ENCODE assay signal across 11 cellular contexts in the genomic region with DNA sequence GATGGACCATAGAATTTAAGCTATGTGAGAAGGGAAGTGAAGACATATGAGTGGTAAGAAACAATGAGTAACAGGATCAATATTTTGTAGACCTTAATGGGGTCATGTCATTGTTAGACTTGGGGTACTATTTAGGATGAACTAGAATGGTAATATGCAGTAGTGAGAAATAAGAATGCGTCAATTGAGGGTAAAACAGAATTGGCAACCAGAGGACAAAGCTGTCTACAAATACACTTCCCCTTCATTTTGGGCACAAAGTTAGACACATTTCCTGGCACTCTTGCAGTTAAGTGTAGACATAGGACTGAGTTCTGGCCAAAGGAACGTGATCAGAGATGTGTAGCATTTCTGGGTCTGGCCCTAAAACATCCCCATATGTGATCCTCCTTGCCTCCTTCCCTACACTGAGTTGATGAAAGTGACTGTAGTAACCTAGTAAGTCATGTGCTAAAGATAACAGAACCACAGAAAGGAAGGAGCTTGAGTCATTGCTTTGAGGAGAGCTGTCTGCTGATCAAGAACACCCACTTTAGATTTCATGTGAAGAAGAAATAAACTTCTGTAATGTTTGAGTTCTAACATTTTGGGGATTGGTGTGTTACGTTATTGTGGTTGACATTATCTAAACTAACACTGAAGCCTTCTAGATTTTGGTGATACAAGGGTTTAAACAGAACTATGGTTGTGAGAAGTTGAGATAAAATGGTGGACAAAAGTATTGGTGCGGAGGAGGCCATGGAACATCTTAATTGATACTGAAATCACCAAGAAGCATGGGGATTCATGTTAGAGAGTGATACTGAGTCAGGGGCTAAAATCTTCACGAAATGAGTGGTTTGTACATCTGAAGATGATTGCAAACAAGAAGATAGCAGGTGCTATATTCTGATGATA. TPM values are rescaled to one million over a fixed set of nuclear protein-coding genes. Genes with fewer than 3 reads are reported as not detected.
DNase-seq lines count a peak whose midpoint lies in the region; ATAC-seq and TF ChIP-seq lines count a peak whose summit lies in the region.
"Had no signal": no experiment of that assay in that cellular context is flagged by ENCODE, and none has a peak within 500 bp of the region (broad histone marks: within the 10 kb centered on the region; RNA-seq: fewer than 3 reads in every experiment).

No MANE protein-coding gene starts in this region.

- no peaks in the 10 kb centered on the region for H3K9me3 Mint-ChIP-seq in activated CD8-positive, alpha-beta memory T cell treated with anti-CD3 and anti-CD28 coated beads, Interleukin-2, amount 10 ng/mL, durations not matched to agents 7 days and 5 days (ENCODE audit: low read depth)

- CTCF ChIA-PET in activated CD8-positive, alpha-beta memory T cell treated with anti-CD3 and anti-CD28 coated beads, Interleukin-2, amount 10 ng/mL, durations not matched to agents 7 days and 5 days (lab: Charles Lee), result interaction anchor here (0.6 to 2.1 kb wide), 4 partner anchors 11 to 42 kb away, joined by 3 to 7 read pairs (median 4); no protein-coding TSS in a partner anchor

- TF ChIP-seq POLR2A in NB4 (IDR thresholded peaks at IDR 0.05; ENCODE audit: extremely low read depth, insufficient read length), result no peak

- H3K27ac Mint-ChIP-seq in activated CD8-positive, alpha-beta memory T cell treated with anti-CD3 and anti-CD28 coated beads, Interleukin-2, amount 10 ng/mL, durations not matched to agents 7 days and 5 days, result no peak overlapping the region

- H3K4me3 ChIP-seq in NB4 (ENCODE audit: low read depth, low read length), result no peak overlapping the region
- H3K4me3 ChIP-seq in epithelial cell of esophagus (ENCODE audit: low read length), result no peak overlapping the region
- H3K4me3 ChIP-seq: uterus had no signal

- intact Hi-C loops in sciatic nerve (cut with DNase I), result no loop called here

- no peaks in the 10 kb centered on the region for H3K27me3 Mint-ChIP-seq in activated CD8-positive, alpha-beta memory T cell treated with anti-CD3 and anti-CD28 coated beads, Interleukin-2, amount 10 ng/mL, durations not matched to agents 7 days and 5 days

- ATAC-seq in activated CD8-positive, alpha-beta memory T cell treated with anti-CD3 and anti-CD28 coated beads, Interleukin-2, amount 10 ng/mL, durations not matched to agents 7 days and 5 days, result peak; percentile 91
- ATAC-seq in sciatic nerve (peak; percentile 48), HG03097 (IDR thresholded peaks at IDR 0.05; ENCODE audit: low FRiP score, unreplicated experiment) (no peak)
- ATAC-seq: SK-N-SH treated with all-trans-retinoic acid at 6 μM for 48 hours had no signal

- no peaks in the 10 kb centered on the region for H3K4me1 Mint-ChIP-seq in activated CD8-positive, alpha-beta memory T cell treated with anti-CD3 and anti-CD28 coated beads, Interleukin-2, amount 10 ng/mL, durations not matched to agents 7 days and 5 days

- no peak for DNase-seq in activated CD8-positive, alpha-beta memory T cell treated with anti-CD3 and anti-CD28 coated beads, Interleukin-2, amount 10 ng/mL, durations not matched to agents 7 days and 5 days
- no peak for DNase-seq in activated CD8-positive, alpha-beta memory T cell treated with anti-CD3 and anti-CD28 coated beads for 24 hours
- DNase-seq in NB4 (ENCODE audit: low read depth) (peak; percentile 11), epithelial cell of esophagus (ENCODE audit: low read depth) (peak; percentile 32), sciatic nerve (ENCODE audit: low spot score) (no peak), dedifferentiated amniotic fluid mesenchymal stem cell (ENCODE audit: extremely low spot score) (no peak), pons (ENCODE audit: low spot score) (no peak)
- DNase-seq: KG1, uterus had no signal

- TF ChIP-seq CTCF in NB4 (IDR thresholded peaks at IDR 0.05; ENCODE audit: low read depth, low read length) (no peak), epithelial cell of esophagus (IDR thresholded peaks at IDR 0.05; ENCODE audit: insufficient read depth, low read depth, low read length, missing control alignments) (no peak)

- no peak overlapping the region for H3K4me3 Mint-ChIP-seq in activated CD8-positive, alpha-beta memory T cell treated with anti-CD3 and anti-CD28 coated beads, Interleukin-2, amount 10 ng/mL, durations not matched to agents 7 days and 5 days

- H3K36me3 Mint-ChIP-seq in activated CD8-positive, alpha-beta memory T cell treated with anti-CD3 and anti-CD28 coated beads, Interleukin-2, amount 10 ng/mL, durations not matched to agents 7 days and 5 days, result peaks cover 26% of the 10 kb centered on the region

RNA-seq across cellular contexts. Expression of a gene that starts 41.7 kb away (rescaled TPM):
- total RNA-seq in activated CD8-positive, alpha-beta memory T cell treated with anti-CD3 and anti-CD28 coated beads, Interleukin-2, amount 10 ng/mL, durations not matched to agents 7 days and 5 days, result 10 to 100 TPM; 64.9 to 96.9 TPM
- 152 TPM for total RNA-seq in sciatic nerve

Comparison
In these comparisons a context has a peak if more than half of its experiments do, and no peak if none do; other contexts are left out.
1. DNase-seq: peak in NB4 (single experiment) and epithelial cell of esophagus (single experiment); none in activated CD8-positive, alpha-beta memory T cell treated with anti-CD3 and anti-CD28 coated beads, Interleukin-2, amount 10 ng/mL, durations not matched to agents 7 days and 5 days (single experiment), activated CD8-positive, alpha-beta memory T cell treated with anti-CD3 and anti-CD28 coated beads for 24 hours (single experiment), sciatic nerve (single experiment), dedifferentiated amniotic fluid mesenchymal stem cell (single experiment) and pons (single experiment).